ENCODE assay signal across 9 cellular contexts in the genomic region with DNA sequence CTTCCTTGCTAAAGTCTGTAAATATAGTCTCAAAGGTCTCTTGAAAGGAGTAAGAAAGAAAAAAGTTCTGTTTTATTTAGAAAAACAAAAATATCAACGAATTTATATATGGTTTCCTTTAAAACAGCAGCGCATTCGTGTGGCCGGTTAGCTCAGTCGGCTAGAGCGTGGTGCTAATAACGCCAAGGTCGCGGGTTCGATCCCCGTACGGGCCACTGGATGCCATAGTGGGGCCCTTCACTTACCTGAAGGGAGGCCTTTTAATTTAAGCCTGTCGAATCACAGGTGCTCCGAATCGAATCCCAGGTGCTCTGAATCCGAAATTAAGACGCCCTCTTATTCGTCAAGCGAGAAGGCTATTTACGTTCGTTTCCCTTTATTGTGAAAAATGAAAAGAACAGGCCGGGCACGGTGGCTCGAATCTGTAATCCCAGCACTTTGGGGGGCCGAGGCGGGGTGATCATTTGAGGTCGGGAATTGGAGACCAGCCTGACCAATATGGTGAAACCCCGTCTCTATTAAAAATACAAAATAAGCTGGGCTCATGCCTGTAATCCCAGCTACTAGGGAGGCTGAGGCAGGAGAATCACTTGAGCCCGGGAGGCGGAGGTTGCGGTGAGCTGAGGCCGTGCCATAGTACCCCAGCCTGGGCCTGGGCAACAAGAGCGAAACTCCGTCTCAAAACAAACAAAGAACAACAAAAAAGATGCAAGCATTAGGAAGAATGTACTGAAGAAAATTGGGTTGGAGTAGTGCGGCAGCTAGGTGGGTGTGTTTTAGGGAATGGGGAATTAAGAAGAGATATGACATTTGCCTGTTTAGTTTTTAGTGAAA.
A peak's percentile ranks its signal among the peaks of the same experiment; 100 is the strongest.
DNase-seq lines count a peak whose midpoint lies in the region; ATAC-seq lines count a peak whose summit lies in the region.
"Had no signal": no experiment of that assay in that cellular context is flagged by ENCODE, and none has a peak within 500 bp of the region (broad histone marks: within the 10 kb centered on the region; RNA-seq: fewer than 3 reads in every experiment).

No MANE protein-coding gene starts in this region.

- H3K27ac Mint-ChIP-seq in activated T-helper 1 cell treated with anti-CD3 and anti-CD28 coated beads, Interleukin-12 subunit alpha, Interleukin-12 subunit beta, Interleukin-2, Interleukin-4 antibody, amounts not matched to agents 30 ng/mL and 10 ng/mL and 1 ng/mL, durations not matched to agents 14 hours and 24 hours and 36 hours, result peak overlapping the region; percentile 71

- peaks cover 69% of the 10 kb centered on the region for H3K27me3 ChIP-seq in iPS-18a (ENCODE audit: control insufficient read depth, insufficient read depth, low read length)

- intact Hi-C loops in activated T-helper 1 cell treated with anti-CD3 and anti-CD28 coated beads, Interleukin-12 subunit alpha, Interleukin-12 subunit beta, Interleukin-2, Interleukin-4 antibody, amounts not matched to agents 30 ng/mL and 10 ng/mL and 1 ng/mL, durations not matched to agents 14 hours and 24 hours and 36 hours (cut with micrococcal nuclease), result loop anchor here (1.0 to 5.0 kb wide), 7 partner anchors 11 to 1144 kb away; no protein-coding TSS in a partner anchor

- peaks cover 3% of the 10 kb centered on the region for H3K36me3 Mint-ChIP-seq in activated T-helper 1 cell treated with anti-CD3 and anti-CD28 coated beads, Interleukin-12 subunit alpha, Interleukin-12 subunit beta, Interleukin-2, Interleukin-4 antibody, amounts not matched to agents 30 ng/mL and 10 ng/mL and 1 ng/mL, durations not matched to agents 14 hours and 24 hours and 36 hours (ENCODE audit: low read depth)

- peaks cover 66% of the 10 kb centered on the region for H3K27me3 Mint-ChIP-seq in activated T-helper 1 cell treated with anti-CD3 and anti-CD28 coated beads, Interleukin-12 subunit alpha, Interleukin-12 subunit beta, Interleukin-2, Interleukin-4 antibody, amounts not matched to agents 30 ng/mL and 10 ng/mL and 1 ng/mL, durations not matched to agents 14 hours and 24 hours and 36 hours (ENCODE audit: insufficient read depth)

- no peak for ATAC-seq in HG03565 (IDR thresholded peaks at IDR 0.05; ENCODE audit: unreplicated experiment)

- H3K4me3 Mint-ChIP-seq in activated T-helper 1 cell treated with anti-CD3 and anti-CD28 coated beads, Interleukin-12 subunit alpha, Interleukin-12 subunit beta, Interleukin-2, Interleukin-4 antibody, amounts not matched to agents 30 ng/mL and 10 ng/mL and 1 ng/mL, durations not matched to agents 14 hours and 24 hours and 36 hours, result peak overlapping the region; percentile 64

- DNase-seq in AG08395 (ENCODE audit: low spot score) (peak; percentile 30), GOT3 (lab: John Stamatoyannopoulos, UW) (peak; percentile 36), NCI-H748 treated with DMSO at 0.1 percent for 48 hours (lab: John Stamatoyannopoulos, UW) (peak; percentile 86), SK-N-DZ (ENCODE audit: low spot score) (no peak)
- DNase-seq in activated T-helper 1 cell treated with anti-CD3 and anti-CD28 coated beads, Interleukin-12 subunit alpha, Interleukin-12 subunit beta, Interleukin-2, Interleukin-4 antibody, amounts not matched to agents 30 ng/mL and 10 ng/mL and 1 ng/mL, durations not matched to agents 14 hours and 24 hours and 36 hours (ENCODE audit: low spot score), result peak; percentile 30
- peak; percentile 48 to 68 (median 62) for DNase-seq in stimulated activated CD4-positive, alpha-beta T cell treated with anti-CD3 and anti-CD28 coated beads, TNF-alpha, amount 100 ng/mL, for 48 hours (ENCODE audit: low read depth in 3 of 3)

- H3K4me3 ChIP-seq in iPS-18a (ENCODE audit: low read length), result peak overlapping the region; percentile 76
- H3K4me3 ChIP-seq: lung had no signal

- H3K9me3 Mint-ChIP-seq in activated T-helper 1 cell treated with anti-CD3 and anti-CD28 coated beads, Interleukin-12 subunit alpha, Interleukin-12 subunit beta, Interleukin-2, Interleukin-4 antibody, amounts not matched to agents 30 ng/mL and 10 ng/mL and 1 ng/mL, durations not matched to agents 14 hours and 24 hours and 36 hours, result peaks cover 9% of the 10 kb centered on the region

- H3K27ac ChIP-seq in iPS-18a (ENCODE audit: low read length), result no peak overlapping the region

- no peak overlapping the region for H3K9ac ChIP-seq in iPS-18a (ENCODE audit: low read length)

- H3K9me3 ChIP-seq in iPS-18a (ENCODE audit: control insufficient read depth, low read depth, low read length), result no peaks in the 10 kb centered on the region

- peaks cover 12% of the 10 kb centered on the region for H3K4me1 ChIP-seq in iPS-18a (ENCODE audit: control insufficient read depth, low read depth, low read length)

- no peaks in the 10 kb centered on the region for H3K36me3 ChIP-seq in iPS-18a (ENCODE audit: control insufficient read depth, low read depth, low read length)

- peaks cover 61% of the 10 kb centered on the region for H3K4me1 Mint-ChIP-seq in activated T-helper 1 cell treated with anti-CD3 and anti-CD28 coated beads, Interleukin-12 subunit alpha, Interleukin-12 subunit beta, Interleukin-2, Interleukin-4 antibody, amounts not matched to agents 30 ng/mL and 10 ng/mL and 1 ng/mL, durations not matched to agents 14 hours and 24 hours and 36 hours (ENCODE audit: low read depth)
